ENCODE assay signal across 17 cellular contexts in genomic region chr12:85509081-85509856, GRCh38.
A peak's percentile ranks its signal among the peaks of the same experiment; 100 is the strongest.
DNase-seq lines count a peak whose midpoint lies in the region; ATAC-seq and TF ChIP-seq lines count a peak whose summit lies in the region.
"Had no signal": no experiment of that assay in that cellular context is flagged by ENCODE, and none has a peak within 500 bp of the region (broad histone marks: within the 10 kb centered on the region; RNA-seq: fewer than 3 reads in every experiment).

No MANE protein-coding gene starts in this region.

- no peak overlapping the region for H3K27ac Mint-ChIP-seq in endothelial cell (ENCODE audit: unreplicated experiment)
- H3K27ac Mint-ChIP-seq: activated naive CD8-positive, alpha-beta T cell treated with anti-CD3 and anti-CD28 coated beads, Interleukin-2, amount 50 U/mL, for 24 hours had no signal

- ATAC-seq in GM18502 (IDR thresholded peaks at IDR 0.05; ENCODE audit: poor library complexity, unreplicated experiment) (peak; percentile 20), GM19463 (IDR thresholded peaks at IDR 0.05; ENCODE audit: unreplicated experiment) (peak; percentile 31), HG02870 (IDR thresholded peaks at IDR 0.05; ENCODE audit: unreplicated experiment) (peak; percentile 26), HG03460 (IDR thresholded peaks at IDR 0.05; ENCODE audit: unreplicated experiment) (peak; percentile 46)
- ATAC-seq: activated naive CD8-positive, alpha-beta T cell treated with anti-CD3 and anti-CD28 coated beads, Interleukin-2, amount 50 U/mL, for 24 hours; HCT116; upper lobe of right lung had no signal

- no peak for TF ChIP-seq CTCF in endothelial cell (IDR thresholded peaks at IDR 0.05; ENCODE audit: unreplicated experiment)

- no peaks in the 10 kb centered on the region for H3K4me1 Mint-ChIP-seq in endothelial cell (ENCODE audit: unreplicated experiment)

- DNase-seq in NCI-H1417 treated with DMSO at 0.1 percent for 48 hours (lab: John Stamatoyannopoulos, UW) = no peak
- DNase-seq in endothelial cell (ENCODE audit: low spot score) = no peak
- DNase-seq in DMS114 treated with DMSO at 0.1 percent for 48 hours (lab: John Stamatoyannopoulos, UW; ENCODE audit: unreplicated experiment) = no peak
- no peak for DNase-seq in G401 (ENCODE audit: low spot score)
- DNase-seq: activated CD8-positive, alpha-beta memory T cell treated with anti-CD3 and anti-CD28 coated beads for 24 hours; activated naive CD8-positive, alpha-beta T cell treated with anti-CD3 and anti-CD28 coated beads, Interleukin-2, amount 50 U/mL, for 24 hours; DMS 273 treated with DMSO at 0.1 percent for 48 hours; esophagus squamous epithelium; NCI-H1092 treated with DMSO at 0.1 percent for 48 hours; NCI-H526 treated with DMSO at 0.1 percent for 48 hours; ovary; upper lobe of right lung had no signal

- H3K4me3 Mint-ChIP-seq in endothelial cell (ENCODE audit: unreplicated experiment) = no peak overlapping the region
- H3K4me3 Mint-ChIP-seq: activated naive CD8-positive, alpha-beta T cell treated with anti-CD3 and anti-CD28 coated beads, Interleukin-2, amount 50 U/mL, for 24 hours had no signal

- H3K36me3 Mint-ChIP-seq in endothelial cell (ENCODE audit: low read depth, unreplicated experiment) = no peaks in the 10 kb centered on the region

- H3K27me3 Mint-ChIP-seq in endothelial cell (ENCODE audit: unreplicated experiment) = no peaks in the 10 kb centered on the region
- H3K27me3 Mint-ChIP-seq: activated naive CD8-positive, alpha-beta T cell treated with anti-CD3 and anti-CD28 coated beads, Interleukin-2, amount 50 U/mL, for 24 hours had no signal

- no peaks in the 10 kb centered on the region for H3K9me3 Mint-ChIP-seq in endothelial cell (ENCODE audit: unreplicated experiment)
- H3K9me3 Mint-ChIP-seq: activated naive CD8-positive, alpha-beta T cell treated with anti-CD3 and anti-CD28 coated beads, Interleukin-2, amount 50 U/mL, for 24 hours had no signal

- in situ Hi-C loops in G401 (cut with HindIII; ENCODE audit: low sequenced_read_pairs) = no loop called here
